In the genomic region with DNA sequence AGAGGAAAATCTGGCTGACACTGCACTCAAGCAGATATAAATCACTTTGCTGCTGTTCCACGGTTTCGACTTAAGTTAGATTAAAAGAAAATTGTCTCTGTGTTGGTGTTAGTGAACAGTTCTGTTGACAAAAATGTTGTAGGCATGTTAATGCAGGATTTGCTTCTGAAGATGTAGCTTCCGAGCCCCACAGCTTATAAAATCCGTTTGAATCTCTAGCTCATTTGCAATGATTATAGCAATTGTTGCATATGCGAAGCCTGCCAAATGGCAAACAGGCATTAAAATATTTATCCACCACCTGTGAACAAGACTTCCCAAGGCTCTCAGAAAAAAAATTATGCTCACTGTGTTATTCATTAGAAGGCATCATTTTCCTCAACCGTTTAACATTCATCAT, we compare ENCODE assay signal across 29 cellular contexts.
"Had no signal": no experiment of that assay in that cellular context is flagged by ENCODE, and none has a peak within 500 bp of the region (broad histone marks: within the 10 kb centered on the region; RNA-seq: fewer than 3 reads in every experiment).

No MANE protein-coding gene starts in this region.

- DNase-seq: effector CD8-positive, alpha-beta T cell; endodermal cell; foreskin keratinocyte; heart left ventricle; kidney; mesenchymal stem cell; mucosa of descending colon; naive B cell; nucleus accumbens; stimulated activated CD4-positive, alpha-beta T cell treated with anti-CD3 and anti-CD28 coated beads, Interleukin-12 subunit alpha, Interleukin-12 subunit beta, amount 100 ng/mL, for 4 hours; stimulated activated CD4-positive, alpha-beta T cell treated with anti-CD3 and anti-CD28 coated beads, Interleukin-1b, Interleukin-23, amount 100 ng/mL, for 48 hours; stimulated activated CD4-positive, alpha-beta T cell treated with anti-CD3 and anti-CD28 coated beads, Interleukin-4, amount 100 ng/mL, for 1 hour; stimulated activated CD8-positive, alpha-beta memory T cell treated with anti-CD3 and anti-CD28 coated beads, Interleukin-4, amount 100 ng/mL, for 48 hours; stimulated activated naive CD4-positive, alpha-beta T cell; stimulated activated naive CD8-positive, alpha-beta T cell treated with anti-CD3 and anti-CD28 coated beads, Interleukin-15, amount 100 ng/mL, for 72 hours; transverse colon; upper lobe of right lung; uterus had no signal

- H3K4me1 ChIP-seq: foreskin keratinocyte, gastroesophageal sphincter, heart left ventricle, prostate gland, right atrium auricular region, suprapubic skin, transverse colon, upper lobe of right lung, uterus had no signal

- ATAC-seq: esophagus mucosa; foreskin keratinocyte; gastroesophageal sphincter; heart left ventricle; left lobe of liver; mucosa of descending colon; natural killer cell treated with Interleukin-12 subunit alpha and Interleukin-12 subunit beta and Interleukin-15 and Interleukin-18, amount 100 ng/mL, for 72 hours; sciatic nerve; stimulated activated naive CD8-positive, alpha-beta T cell treated with anti-CD3 and anti-CD28 coated beads, Interleukin-15, amount 100 ng/mL, for 72 hours; upper lobe of right lung had no signal

- H3K4me3 ChIP-seq: gastroesophageal sphincter, heart left ventricle, hepatocyte, mucosa of descending colon, prostate gland, right atrium auricular region, smooth muscle cell, suprapubic skin, transverse colon, upper lobe of right lung, uterus had no signal

- H3K27ac ChIP-seq: epithelial cell of prostate, foreskin keratinocyte, gastroesophageal sphincter, heart left ventricle, hepatocyte, prostate gland, right atrium auricular region, suprapubic skin, transverse colon, upper lobe of right lung, uterus had no signal

- H3K27me3 ChIP-seq: gastroesophageal sphincter, hepatocyte, right atrium auricular region, suprapubic skin, transverse colon, uterus had no signal

- H3K36me3 ChIP-seq: gastroesophageal sphincter, prostate gland, right atrium auricular region, suprapubic skin, transverse colon, upper lobe of right lung, uterus had no signal

- H3K9me3 ChIP-seq: mucosa of descending colon, prostate gland, upper lobe of right lung, uterus had no signal
